ENCODE assay signal across 1 cellular context in the genomic region with DNA sequence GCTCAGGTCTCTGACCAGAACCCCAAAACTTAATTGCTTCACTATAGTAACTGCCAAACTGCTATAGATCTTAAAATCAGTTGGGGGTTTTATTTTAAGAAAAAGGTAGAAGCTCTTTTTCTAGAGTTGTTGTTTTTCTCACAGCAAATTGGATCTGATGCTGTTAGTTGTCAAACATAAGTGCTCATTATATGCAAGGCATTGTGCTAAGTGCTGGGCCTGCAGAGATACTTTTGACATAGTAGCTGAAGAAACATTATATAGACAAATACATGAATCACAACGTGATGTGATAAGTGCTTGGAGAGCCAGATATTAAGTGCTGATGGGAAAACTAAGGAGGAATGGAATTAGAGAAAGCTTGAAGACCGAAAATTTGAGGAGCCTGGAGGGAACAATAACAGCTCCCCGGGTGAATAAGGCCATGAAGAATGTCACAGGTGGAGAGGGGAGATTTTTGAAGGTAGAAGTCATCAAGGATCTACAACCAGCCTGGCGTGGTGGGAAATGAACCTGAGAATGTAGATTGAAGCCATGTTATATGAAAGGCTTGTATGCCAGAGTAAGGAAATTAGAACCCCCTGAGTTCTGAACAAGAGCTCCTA.
TF ChIP-seq lines count a peak whose summit lies in the region.

No MANE protein-coding gene starts in this region.

TF ChIP-seq in IMR-90, 13 proteins besides CTCF, POLR2A, EP300 and RAD21 (continued from another document):
- no peak for TF ChIP-seq BHLHE40 (IDR thresholded peaks at IDR 0.05; ENCODE audit: low read depth, low read length)
- TF ChIP-seq SMC3 (IDR thresholded peaks at IDR 0.05; ENCODE audit: low read depth, low read length) = no peak
- no peak for TF ChIP-seq CEBPB (IDR thresholded peaks at IDR 0.05; ENCODE audit: low read depth, low read length)
- no peak for TF ChIP-seq RCOR1 (IDR thresholded peaks at IDR 0.05; ENCODE audit: insufficient replicate concordance, low read length)
- no peak for TF ChIP-seq NFE2L2 (IDR thresholded peaks at IDR 0.05; ENCODE audit: low read depth, low read length)
- no peak for TF ChIP-seq RFX5 (IDR thresholded peaks at IDR 0.05; ENCODE audit: low read depth, low read length)
- no peak for TF ChIP-seq MAFK (IDR thresholded peaks at IDR 0.05; ENCODE audit: low read depth, low read length)
- no peak for TF ChIP-seq MXI1 (IDR thresholded peaks at IDR 0.05; ENCODE audit: borderline replicate concordance, low read depth, low read length)
- TF ChIP-seq MAZ (IDR thresholded peaks at IDR 0.05; ENCODE audit: borderline replicate concordance, low read depth, low read length) = no peak
- TF ChIP-seq FOS (IDR thresholded peaks at IDR 0.05; ENCODE audit: low read depth, low read length) = no peak
- TF ChIP-seq, protein P1, sequence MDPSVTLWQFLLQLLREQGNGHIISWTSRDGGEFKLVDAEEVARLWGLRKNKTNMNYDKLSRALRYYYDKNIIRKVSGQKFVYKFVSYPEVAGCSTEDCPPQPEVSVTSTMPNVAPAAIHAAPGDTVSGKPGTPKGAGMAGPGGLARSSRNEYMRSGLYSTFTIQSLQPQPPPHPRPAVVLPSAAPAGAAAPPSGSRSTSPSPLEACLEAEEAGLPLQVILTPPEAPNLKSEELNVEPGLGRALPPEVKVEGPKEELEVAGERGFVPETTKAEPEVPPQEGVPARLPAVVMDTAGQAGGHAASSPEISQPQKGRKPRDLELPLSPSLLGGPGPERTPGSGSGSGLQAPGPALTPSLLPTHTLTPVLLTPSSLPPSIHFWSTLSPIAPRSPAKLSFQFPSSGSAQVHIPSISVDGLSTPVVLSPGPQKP (IDR thresholded peaks at IDR 0.05; ENCODE audit: borderline replicate concordance, low read depth, low read length) = no peak
